In the genomic region with DNA sequence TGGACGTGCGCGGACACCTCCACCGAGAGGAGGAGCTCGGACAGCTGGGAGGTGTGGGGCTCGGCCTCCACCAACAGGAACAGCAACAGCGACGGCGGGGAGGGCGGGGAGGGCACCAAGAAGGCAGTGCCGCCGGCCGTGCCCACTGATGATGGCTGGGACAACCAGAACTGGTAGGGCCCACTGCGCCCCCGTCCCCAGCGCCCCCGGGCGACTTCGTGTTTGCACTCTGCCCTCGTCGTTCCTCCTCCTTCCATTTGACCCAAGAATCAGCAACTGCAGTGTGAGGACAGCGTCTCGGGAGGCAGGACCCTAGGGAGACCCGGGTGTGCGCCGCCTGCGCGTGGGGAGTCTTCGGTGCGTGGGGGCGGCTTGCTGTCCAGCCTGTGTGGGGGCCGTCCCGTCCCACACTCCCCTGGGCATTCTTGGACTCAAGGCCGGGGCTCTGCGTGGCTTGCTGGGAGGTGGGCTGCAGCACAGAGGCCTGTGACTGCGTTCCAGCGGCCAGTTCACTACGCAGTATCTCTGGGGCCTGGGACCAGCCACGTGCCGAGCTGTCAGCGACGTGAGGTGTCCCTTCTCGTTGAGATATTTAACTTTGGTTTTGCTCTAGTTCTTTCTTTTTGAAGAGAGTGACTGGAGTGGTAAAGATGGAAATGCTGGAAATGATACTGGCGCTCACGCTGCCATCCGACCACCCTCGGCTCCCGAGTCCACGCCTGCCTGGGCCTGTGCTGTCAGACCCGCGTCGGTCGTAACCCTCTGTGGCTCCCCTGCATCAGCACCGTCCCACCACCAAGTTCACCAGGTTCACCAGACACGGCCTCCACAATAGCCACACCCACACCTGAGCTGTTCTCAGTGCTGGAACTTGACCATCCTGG, we compare ENCODE assay signal across 28 cellular contexts. TPM values are rescaled to one million over a fixed set of nuclear protein-coding genes. Genes with fewer than 3 reads are reported as not detected.
A peak's percentile ranks its signal among the peaks of the same experiment; 100 is the strongest.
DNase-seq lines count a peak whose midpoint lies in the region; ATAC-seq, FAIRE-seq and TF ChIP-seq lines count a peak whose summit lies in the region.
"Had no signal": no experiment of that assay in that cellular context is flagged by ENCODE, and none has a peak within 500 bp of the region (broad histone marks: within the 10 kb centered on the region; RNA-seq: fewer than 3 reads in every experiment).

No MANE protein-coding gene starts in this region.

- ATAC-seq in left cardiac atrium, result no peak
- ATAC-seq in GM12878, result no peak
- ATAC-seq in T-cell (replicated peaks in 1 of 4), result no peak
- ATAC-seq: CD8-positive, alpha-beta T cell; PC-3 had no signal

- FAIRE-seq in HTR-8/SVneo (lab: Jason Lieb, UNC) (peak; percentile 63), GM12878 (lab: Jason Lieb, UNC) (no peak)
- FAIRE-seq: A204.1, GM19239, H54 had no signal

- TF ChIP-seq POLR2A in GM12878 (IDR thresholded peaks at IDR 0.05; ENCODE audit: low read depth, low read length), result no peak

- H3K4me3 ChIP-seq in right atrium auricular region (no peak overlapping the region), GM12878 (no peak overlapping the region)
- H3K4me3 ChIP-seq in CD8-positive, alpha-beta memory T cell (ENCODE audit: low read length), result no peak overlapping the region
- H3K4me3 ChIP-seq: SK-N-MC had no signal

- H3K4me2 ChIP-seq in GM12878 (ENCODE audit: control insufficient read depth, insufficient read depth), result no peak overlapping the region

- in situ Hi-C loops in GM12878 (cut with MboI), result no loop called here

- no peak overlapping the region for H2AFZ ChIP-seq in GM12878 (ENCODE audit: control insufficient read depth, low read depth, low read length)

- RAD21 ChIA-PET in GM12878 (lab: Charles Lee; ENCODE audit: unreplicated experiment), result interaction anchor here (0.7 kb wide), 1 partner anchor 316 kb away, joined by 4 read pairs; no protein-coding TSS in a partner anchor

- H3K27ac ChIP-seq in right atrium auricular region (no peak overlapping the region), GM12878 (ENCODE audit: control insufficient read depth, insufficient read depth) (no peak overlapping the region)
- no peak overlapping the region for H3K27ac ChIP-seq in CD8-positive, alpha-beta memory T cell (ENCODE audit: low read depth, low read length)
- H3K27ac ChIP-seq: C4-2B, HL-60, SK-N-MC had no signal

- BruUV-seq in GM12878 (replicated peaks; lab: Mats Ljungman, UMichigan), result TSS peak; percentile 52

- POLR2A ChIA-PET in GM12878 (lab: Charles Lee), result no interaction called here
- POLR2A ChIA-PET in T-cell (lab: Charles Lee), result no interaction called here
- POLR2A ChIA-PET in CD8-positive, alpha-beta memory T cell (lab: Charles Lee), result interaction anchor here (1.0 kb wide), 1 partner anchor 15 kb away, joined by 3 read pairs; a partner anchor contains a TSS

- H3K4me1 Mint-ChIP-seq in T-cell, result peaks cover 4 to 6% (median 4%) of the 10 kb centered on the region in 3 donors
- H3K4me1 Mint-ChIP-seq in CD8-positive, alpha-beta memory T cell, result peaks cover 4 to 7% (median 7%) of the 10 kb centered on the region in 3 donors

- no peaks in the 10 kb centered on the region for H3K27me3 ChIP-seq in right atrium auricular region
- H3K27me3 ChIP-seq in GM12878 (replicated peaks in 1 of 2; ENCODE audit: control insufficient read depth in 2 of 2, insufficient read depth in 2 of 2, low read length in 1 of 2), result no peaks in the 10 kb centered on the region; a peak in 1 of 4 replicates
- no peaks in the 10 kb centered on the region for H3K27me3 ChIP-seq in CD8-positive, alpha-beta memory T cell (ENCODE audit: insufficient read depth, low read length, poor library complexity, severe bottlenecking)

- TF ChIP-seq EP300 in GM12878 (IDR thresholded peaks at IDR 0.05; ENCODE audit: borderline replicate concordance in 1 of 2, control insufficient read depth in 1 of 2, low read depth in 2 of 2, low read length in 2 of 2), result no peak

- H3K9ac ChIP-seq in GM12878 (ENCODE audit: control insufficient read depth, insufficient read depth, low read length), result no peak overlapping the region

- DNase-seq in left cardiac atrium, result peak; percentile 16
- DNase-seq in right atrium auricular region (ENCODE audit: low spot score), result no peak
- DNase-seq in HTR-8/SVneo (ENCODE audit: insufficient read length, low spot score), result no peak
- DNase-seq in GM12878 (ENCODE audit: low read depth, low spot score), result no peak
- DNase-seq in T-cell, result no peak
- no peak for DNase-seq in Ammon's horn (ENCODE audit: low spot score)
- no peak for DNase-seq in CD8-positive, alpha-beta memory T cell
- DNase-seq: CD8-positive, alpha-beta T cell; DMS79 treated with DMSO at 0.1 percent for 48 hours; GF-D8; Karpas-422; NCI-H1092 treated with DMSO at 0.1 percent for 48 hours; NCI-H1436; NCI-H1930; NCI-H2107; NCI-H524; NCI-H748 treated with DMSO at 0.1 percent for 48 hours; PC-3; SIG-M5 had no signal

- no peaks in the 10 kb centered on the region for H3K9me3 Mint-ChIP-seq in T-cell
- H3K9me3 Mint-ChIP-seq in CD8-positive, alpha-beta memory T cell, result no peaks in the 10 kb centered on the region
- H3K9me3 Mint-ChIP-seq: CD8-positive, alpha-beta T cell had no signal

- H3K27me3 Mint-ChIP-seq in T-cell, result no peaks in the 10 kb centered on the region
- H3K27me3 Mint-ChIP-seq in CD8-positive, alpha-beta memory T cell, result no peaks in the 10 kb centered on the region

- H3K9me3 ChIP-seq in right atrium auricular region (no peaks in the 10 kb centered on the region), GM12878 (replicated peaks; ENCODE audit: control insufficient read depth, insufficient read depth, low read length) (no peaks in the 10 kb centered on the region)
- no peaks in the 10 kb centered on the region for H3K9me3 ChIP-seq in CD8-positive, alpha-beta memory T cell (ENCODE audit: low read length)

- intact Hi-C loops in left cardiac atrium (cut with DNase I), result no loop called here
- intact Hi-C loops in GM12878 (cut with micrococcal nuclease; ENCODE audit: unreplicated experiment), result no loop called here

- no peaks in the 10 kb centered on the region for H3K79me2 ChIP-seq in GM12878 (ENCODE audit: control insufficient read depth, insufficient read depth, low read length)

- no peak for TF ChIP-seq RAD21 in GM12878 (IDR thresholded peaks at IDR 0.05; ENCODE audit: insufficient read depth, low read depth, low read length)

- peaks cover 45% of the 10 kb centered on the region for H3K36me3 ChIP-seq in right atrium auricular region
- peaks cover 2 to 11% of the 10 kb centered on the region in 2 experiments for H3K36me3 ChIP-seq in GM12878 (ENCODE audit: control insufficient read depth in 2 of 2, insufficient read depth in 2 of 2, low read length in 1 of 2)
- H3K36me3 ChIP-seq in CD8-positive, alpha-beta memory T cell (ENCODE audit: insufficient read depth, low read length), result no peaks in the 10 kb centered on the region

- no peak overlapping the region for H3K4me3 Mint-ChIP-seq in T-cell
- H3K4me3 Mint-ChIP-seq in CD8-positive, alpha-beta memory T cell, result peak overlapping the region in 1 of 7 donors; percentile 23
- H3K4me3 Mint-ChIP-seq: CD8-positive, alpha-beta T cell had no signal

- CTCF ChIA-PET in GM12878 (lab: Yijun Ruan, JAX), result interaction anchor here (1.8 kb wide), 1 partner anchor 64 kb away, joined by 6 read pairs; no protein-coding TSS in a partner anchor
- CTCF ChIA-PET in T-cell (lab: Charles Lee), result no interaction called here
- CTCF ChIA-PET in CD8-positive, alpha-beta memory T cell (lab: Charles Lee), result interaction anchor here (1.0 to 1.5 kb wide), 3 partner anchors 15 to 65 kb away, joined by 3 to 4 read pairs (median 3); a partner anchor contains a TSS

- H3K4me1 ChIP-seq in right atrium auricular region (peaks cover 0 to 13% of the 10 kb centered on the region in 2 donors), GM12878 (ENCODE audit: control insufficient read depth, insufficient read depth, low read length) (no peaks in the 10 kb centered on the region)
- H3K4me1 ChIP-seq in CD8-positive, alpha-beta memory T cell (ENCODE audit: insufficient read depth, low read length), result no peaks in the 10 kb centered on the region

- H4K20me1 ChIP-seq in GM12878 (ENCODE audit: control insufficient read depth, insufficient read depth), result no peaks in the 10 kb centered on the region

- TF ChIP-seq CTCF in right atrium auricular region (IDR thresholded peaks at IDR 0.05), result no peak
- TF ChIP-seq CTCF in GM12878 (IDR thresholded peaks at IDR 0.05 in 2 of 3, conservative IDR thresholded peaks at IDR 0.05 in 1 of 3; ENCODE audit: control insufficient read depth in 2 of 3, extremely low read depth in 1 of 3, insufficient read depth in 1 of 3, low read depth in 3 of 3, low read length in 3 of 3), result no peak

- WGBS in GM12878 (ENCODE audit: insufficient coverage, insufficient replicate concordance, low lambda C conversion rate, missing lambda C conversion rate), result 93% methylated on average over 55 of the region's 55 CpGs

- H3K27ac Mint-ChIP-seq in T-cell, result no peak overlapping the region
- no peak overlapping the region for H3K27ac Mint-ChIP-seq in CD8-positive, alpha-beta memory T cell
- H3K27ac Mint-ChIP-seq: CD8-positive, alpha-beta T cell had no signal

- SMC1A ChIA-PET in GM12878 (lab: Charles Lee; ENCODE audit: uncharacterized antibody, unreplicated experiment), result interaction anchor here (0.6 kb wide), 1 partner anchor 64 kb away, joined by 3 read pairs; no protein-coding TSS in a partner anchor

- H3K36me3 Mint-ChIP-seq in T-cell, result peaks cover 9% of the 10 kb centered on the region
- H3K36me3 Mint-ChIP-seq in CD8-positive, alpha-beta memory T cell, result peaks cover 0 to 47% (median 0%) of the 10 kb centered on the region in 3 donors

RNA-seq across cellular contexts. Expression of a gene that starts 5.0 kb away (rescaled TPM):
- total RNA-seq in left cardiac atrium (not detected), right atrium auricular region (not detected), GM12878 (2014; rRNA removed) (not detected in 2 replicates), GM12878 (2014; rRNA removed; fragmentation: Illumina TruSeq; extraction: Trizol) (not detected in 2 replicates), GM12878 (2021) (not detected in 2 replicates), T-cell (under 1 TPM in 3 of 5 donors, not detected in 2; 0.16 to 0.35 (median 0.23) TPM)
- not detected in 2 replicates for total RNA-seq in GM12878 (2013; cell fraction: nucleolus; rRNA removed)
- not detected for polyA plus RNA-seq in GM12878 (2011; ENCODE audit: low read depth)
- polyA plus RNA-seq in GM12878 (2011; rRNA removed) (not detected in 2 replicates), GM12878 (2014; fragmentation: Illumina TruSeq; extraction: Trizol) (not detected in 2 replicates), GM12878 (2014; fragmentation: Nextera tagmentation; extraction: Ambion mirVana) (not detected), GM12878 (2014; rRNA removed) (not detected in 2 replicates), GM12878 (2016; fragmentation: Nextera tagmentation; extraction: Ambion mirVana) (not detected)
- not detected in 2 replicates for polyA plus RNA-seq in GM12878 (2011; cell fraction: cytosol; rRNA removed)
- polyA plus RNA-seq in GM12878 (2011; cell fraction: nucleus; rRNA removed), result 0.10 and 0.18 TPM in 2 replicates
- not detected in 2 replicates for polyA plus RNA-seq in GM12878 (2012)
- not detected in 2 replicates for polyA minus RNA-seq in GM12878 (2011; rRNA and poly(A)+ RNA removed)
- polyA minus RNA-seq in GM12878 (2011; cell fraction: cytosol; rRNA and poly(A)+ RNA removed), result not detected in 2 replicates
- polyA minus RNA-seq in GM12878 (2011; cell fraction: nucleus; rRNA and poly(A)+ RNA removed), result not detected in 2 replicates
- total RNA-seq in CD8-positive, alpha-beta memory T cell, result under 1 TPM in 1 of 2 experiments, not detected in 1; 0.04 TPM
- not detected for polyA plus RNA-seq in CD8-positive, alpha-beta memory T cell
- total RNA-seq: M059J, PC-3, RPMI7951 had no signal
- polyA plus RNA-seq: AG04450 had no signal

RNA-seq across cellular contexts. Expression of a gene that starts 15.3 kb away (rescaled TPM):
- total RNA-seq in left cardiac atrium, result 10 to 100 TPM; 32.1 to 50.3 TPM
- 10 to 100 TPM; 19.1 to 20.7 TPM for total RNA-seq in right atrium auricular region
- 164 and 192 TPM in 2 replicates for total RNA-seq in GM12878 (2013; cell fraction: nucleolus; rRNA removed)
- 32.1 and 40.5 TPM in 2 replicates for total RNA-seq in GM12878 (2014; rRNA removed)
- total RNA-seq in GM12878 (2014; rRNA removed; fragmentation: Illumina TruSeq; extraction: Trizol), result 15.6 and 16.9 TPM in 2 replicates
- 67.4 and 79.9 TPM in 2 replicates for total RNA-seq in GM12878 (2021)
- polyA plus RNA-seq in GM12878 (2011; ENCODE audit: low read depth), result 31.0 TPM
- polyA plus RNA-seq in GM12878 (2011; rRNA removed), result 19.2 and 26.1 TPM in 2 replicates
- polyA plus RNA-seq in GM12878 (2011; cell fraction: cytosol; rRNA removed), result 37.0 and 50.6 TPM in 2 replicates
- 540 and 583 TPM in 2 replicates for polyA plus RNA-seq in GM12878 (2011; cell fraction: nucleus; rRNA removed)
- 72.1 and 81.0 TPM in 2 replicates for polyA plus RNA-seq in GM12878 (2012)
- 6.8 and 15.9 TPM in 2 replicates for polyA plus RNA-seq in GM12878 (2014; fragmentation: Illumina TruSeq; extraction: Trizol)
- 1 to 10 TPM in 1 of 2 experiments, under 1 TPM in 1; 0.45 to 1.5 TPM for polyA plus RNA-seq in GM12878 (2014; fragmentation: Nextera tagmentation; extraction: Ambion mirVana)
- 56.4 and 58.9 TPM in 2 replicates for polyA plus RNA-seq in GM12878 (2014; rRNA removed)
- 10 to 100 TPM; 35.6 to 36.6 TPM for polyA plus RNA-seq in GM12878 (2016; fragmentation: Nextera tagmentation; extraction: Ambion mirVana)
- 26.0 and 32.3 TPM in 2 replicates for polyA minus RNA-seq in GM12878 (2011; rRNA and poly(A)+ RNA removed)
- 13.7 and 14.7 TPM in 2 replicates for polyA minus RNA-seq in GM12878 (2011; cell fraction: cytosol; rRNA and poly(A)+ RNA removed)
- polyA minus RNA-seq in GM12878 (2011; cell fraction: nucleus; rRNA and poly(A)+ RNA removed), result 64.4 and 75.1 TPM in 2 replicates
- 100 to 1,000 TPM; 109 to 129 (median 122) TPM for total RNA-seq in T-cell
- total RNA-seq in CD8-positive, alpha-beta memory T cell, result 10 to 100 TPM; 71.0 to 77.5 TPM
- 22.7 TPM for polyA plus RNA-seq in CD8-positive, alpha-beta memory T cell

RNA-seq across cellular contexts. Expression of a gene that starts 33.7 kb away (rescaled TPM):
- total RNA-seq in left cardiac atrium (not detected), right atrium auricular region (not detected), GM12878 (2014; rRNA removed) (not detected in 2 replicates), GM12878 (2014; rRNA removed; fragmentation: Illumina TruSeq; extraction: Trizol) (not detected in 2 replicates), GM12878 (2021) (not detected in 2 replicates), T-cell (not detected)
- not detected in 2 replicates for total RNA-seq in GM12878 (2013; cell fraction: nucleolus; rRNA removed)
- polyA plus RNA-seq in GM12878 (2011; ENCODE audit: low read depth), result not detected
- polyA plus RNA-seq in GM12878 (2011; rRNA removed) (not detected in 2 replicates), GM12878 (2014; fragmentation: Illumina TruSeq; extraction: Trizol) (not detected in 2 replicates), GM12878 (2014; fragmentation: Nextera tagmentation; extraction: Ambion mirVana) (not detected), GM12878 (2014; rRNA removed) (not detected in 2 replicates), GM12878 (2016; fragmentation: Nextera tagmentation; extraction: Ambion mirVana) (under 1 TPM in 1 of 2 experiments, not detected in 1; 0.11 TPM)
- not detected in 2 replicates for polyA plus RNA-seq in GM12878 (2011; cell fraction: cytosol; rRNA removed)
- not detected in 2 replicates for polyA plus RNA-seq in GM12878 (2011; cell fraction: nucleus; rRNA removed)
- polyA plus RNA-seq in GM12878 (2012), result not detected in 2 replicates
- not detected in 2 replicates for polyA minus RNA-seq in GM12878 (2011; rRNA and poly(A)+ RNA removed)
- polyA minus RNA-seq in GM12878 (2011; cell fraction: cytosol; rRNA and poly(A)+ RNA removed), result not detected in 2 replicates
- polyA minus RNA-seq in GM12878 (2011; cell fraction: nucleus; rRNA and poly(A)+ RNA removed), result not detected in 2 replicates
- not detected for total RNA-seq in CD8-positive, alpha-beta memory T cell
- polyA plus RNA-seq in CD8-positive, alpha-beta memory T cell, result not detected
- total RNA-seq: CD8-positive, alpha-beta T cell; M059J; PC-3; RPMI7951 had no signal
- polyA plus RNA-seq: AG04450 had no signal

RNA-seq across cellular contexts. Expression of a gene that starts 52.2 kb away (rescaled TPM):
- total RNA-seq in left cardiac atrium (under 1 TPM in 1 of 2 donors, not detected in 1; 0.94 TPM), right atrium auricular region (not detected), GM12878 (2014; rRNA removed) (0.11 TPM in 1 of 2 replicates, not detected in the other), GM12878 (2014; rRNA removed; fragmentation: Illumina TruSeq; extraction: Trizol) (not detected in 2 replicates), GM12878 (2021) (not detected in 2 replicates), T-cell (not detected)
- total RNA-seq in GM12878 (2013; cell fraction: nucleolus; rRNA removed), result 27.4 and 27.6 TPM in 2 replicates
- polyA plus RNA-seq in GM12878 (2011; ENCODE audit: low read depth), result 0.29 TPM
- polyA plus RNA-seq in GM12878 (2011; rRNA removed) (0.26 and 0.31 TPM in 2 replicates), GM12878 (2014; fragmentation: Illumina TruSeq; extraction: Trizol) (not detected in 2 replicates), GM12878 (2014; fragmentation: Nextera tagmentation; extraction: Ambion mirVana) (not detected), GM12878 (2014; rRNA removed) (0.08 TPM in 1 of 2 replicates, not detected in the other), GM12878 (2016; fragmentation: Nextera tagmentation; extraction: Ambion mirVana) (not detected)
- 0.99 and 1.1 TPM in 2 replicates for polyA plus RNA-seq in GM12878 (2011; cell fraction: cytosol; rRNA removed)
- 4.9 and 10.3 TPM in 2 replicates for polyA plus RNA-seq in GM12878 (2011; cell fraction: nucleus; rRNA removed)
- polyA plus RNA-seq in GM12878 (2012), result 1.2 and 4.0 TPM in 2 replicates
- 0.66 and 1.3 TPM in 2 replicates for polyA minus RNA-seq in GM12878 (2011; rRNA and poly(A)+ RNA removed)
- polyA minus RNA-seq in GM12878 (2011; cell fraction: cytosol; rRNA and poly(A)+ RNA removed), result not detected in 2 replicates
- polyA minus RNA-seq in GM12878 (2011; cell fraction: nucleus; rRNA and poly(A)+ RNA removed), result 1.7 and 2.4 TPM in 2 replicates
- not detected for total RNA-seq in CD8-positive, alpha-beta memory T cell
- polyA plus RNA-seq in CD8-positive, alpha-beta memory T cell, result not detected
- total RNA-seq: M059J, PC-3, RPMI7951 had no signal
- polyA plus RNA-seq: AG04450 had no signal

Comparison
In these comparisons a context has a peak if more than half of its experiments do, and no peak if none do; other contexts are left out.
1. CTCF ChIA-PET loops: an anchor here in GM12878 (1.8 kb wide) and CD8-positive, alpha-beta memory T cell (1.0 to 1.5 kb wide); none called in T-cell.